Comparison of ENCODE assay signal across 10 cellular contexts in the genomic region with DNA sequence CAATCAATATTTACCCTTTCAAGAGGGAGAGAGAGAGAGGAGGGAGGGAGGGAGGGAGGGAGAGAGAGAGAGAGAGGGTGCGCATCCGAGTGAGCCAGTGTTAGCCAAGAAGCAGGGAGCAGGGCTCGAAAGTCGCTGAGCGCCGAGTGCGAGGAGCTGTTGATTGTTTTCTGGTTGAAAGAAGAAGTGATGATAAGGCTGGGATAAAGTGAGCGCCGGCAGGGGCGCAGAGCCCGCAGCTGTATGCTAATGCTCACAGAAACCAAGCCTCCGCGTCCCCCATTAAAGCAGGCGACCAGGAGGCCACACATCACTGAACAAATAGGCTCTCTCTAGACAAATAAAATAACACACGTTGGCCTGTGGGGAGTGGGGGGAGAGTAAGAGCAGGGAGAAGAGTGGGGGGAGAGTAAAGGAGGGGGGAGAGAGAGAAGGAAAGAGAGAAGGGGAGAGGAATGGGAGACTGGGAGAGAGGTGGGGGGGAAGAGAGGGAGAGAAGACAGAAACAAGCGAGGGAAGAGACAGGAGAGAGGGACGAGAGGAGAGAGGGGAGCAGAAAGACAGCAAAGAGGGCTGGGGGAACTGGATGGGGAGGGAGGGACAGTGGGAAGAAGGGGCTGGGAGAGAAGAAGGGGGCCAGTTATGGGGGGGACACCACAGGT. TPM values are rescaled to one million over a fixed set of nuclear protein-coding genes. Genes with fewer than 3 reads are reported as not detected.
DNase-seq lines count a peak whose midpoint lies in the region; ATAC-seq and TF ChIP-seq lines count a peak whose summit lies in the region.
"Had no signal": no experiment of that assay in that cellular context is flagged by ENCODE, and none has a peak within 500 bp of the region (broad histone marks: within the 10 kb centered on the region; RNA-seq: fewer than 3 reads in every experiment).

No MANE protein-coding gene starts in this region.

- H3K27ac ChIP-seq in ascending aorta = no peak overlapping the region
- H3K27ac ChIP-seq: 22Rv1, WERI-Rb-1 had no signal

- H3K27me3 Mint-ChIP-seq in WTC11 (ENCODE audit: low read depth) = peaks cover 83% of the 10 kb centered on the region

- peaks cover 31% of the 10 kb centered on the region for H3K4me1 Mint-ChIP-seq in WTC11

- peak; percentile 4 for ATAC-seq in WTC11
- no peak for ATAC-seq in GM18907 (IDR thresholded peaks at IDR 0.05; ENCODE audit: unreplicated experiment)

- intact Hi-C loops in ascending aorta (cut with DNase I) = loop anchor here (10.0 kb wide), 1 partner anchor 278 kb away; no protein-coding TSS in a partner anchor

- H2AFZ ChIP-seq in neuron (ENCODE audit: low read depth, low read length) = no peak overlapping the region

- no peaks in the 10 kb centered on the region for H3K9me3 ChIP-seq in neuron (ENCODE audit: low read length)
- no peaks in the 10 kb centered on the region for H3K9me3 ChIP-seq in ascending aorta

- H3K9me3 Mint-ChIP-seq in WTC11 = no peaks in the 10 kb centered on the region

- H3K4me3 ChIP-seq in neuron (ENCODE audit: low read length) = peak overlapping the region; percentile 13
- H3K4me3 ChIP-seq in ascending aorta = no peak overlapping the region

- TF ChIP-seq CTCF in WTC11 (IDR thresholded peaks at IDR 0.05) = no peak
- TF ChIP-seq CTCF in ascending aorta (IDR thresholded peaks at IDR 0.05) = no peak

- H3K27ac Mint-ChIP-seq in WTC11 = no peak overlapping the region; the same call in 1 of the 2 replicates

- H3K36me3 ChIP-seq in neuron (ENCODE audit: insufficient read depth, low read length) (no peaks in the 10 kb centered on the region), ascending aorta (no peaks in the 10 kb centered on the region)

- DNase-seq in DMS 273 (lab: John Stamatoyannopoulos, UW; ENCODE audit: unreplicated experiment) (peak; percentile 68), DMS 273 treated with DMSO at 0.1 percent for 48 hours (lab: John Stamatoyannopoulos, UW) (no peak), NCI-H1930 (lab: John Stamatoyannopoulos, UW) (peak; percentile 81 to 84), WTC11 (ENCODE audit: low spot score) (peak; percentile 65), SIG-M5 treated with dmso at 0.1 percent for 504 hours (lab: John Stamatoyannopoulos, UW; ENCODE audit: unreplicated experiment) (no peak), ascending aorta (ENCODE audit: low spot score in 2 of 2) (no peak)
- DNase-seq: WERI-Rb-1 had no signal

- POLR2A ChIA-PET in WTC11 (lab: Charles Lee) = interaction anchor here (0.6 kb wide), 1 partner anchor 27 kb away, joined by 3 read pairs; no protein-coding TSS in a partner anchor

- CTCF ChIA-PET in WTC11 (lab: Charles Lee) = interaction anchor here (0.6 to 1.2 kb wide), 5 partner anchors 9 to 231 kb away, joined by 3 to 11 read pairs (median 4); no protein-coding TSS in a partner anchor

- peaks cover 28% of the 10 kb centered on the region for H3K27me3 ChIP-seq in neuron (ENCODE audit: insufficient read depth, low read length)
- peaks cover 19% of the 10 kb centered on the region for H3K27me3 ChIP-seq in ascending aorta

- H3K36me3 Mint-ChIP-seq in WTC11 = no peaks in the 10 kb centered on the region

- H3K4me1 ChIP-seq in neuron (ENCODE audit: insufficient read depth, low read length) (peaks cover 56% of the 10 kb centered on the region), ascending aorta (peaks cover 2 to 9% of the 10 kb centered on the region in 2 donors)

- peak overlapping the region; percentile 76 for H3K4me3 Mint-ChIP-seq in WTC11

TF ChIP-seq in WTC11, 78 proteins besides CTCF, POLR2A, EP300 and RAD21:
- TF ChIP-seq TEAD1 (CRISPR knock-in tag; IDR thresholded peaks at IDR 0.05) = no peak
- no peak for TF ChIP-seq SP1 (CRISPR knock-in tag; conservative IDR thresholded peaks at IDR 0.05)

RNA-seq across cellular contexts. Expression of gene INSM1, which starts 5.0 kb away (rescaled TPM):
- total RNA-seq in WTC11 (2021) = 3.3 to 4.4 TPM (median 3.6 TPM) in 3 replicates
- total RNA-seq in ascending aorta = not detected

Comparison
In these comparisons a context has a peak if more than half of its experiments do, and no peak if none do; other contexts are left out.
1. DNase-seq: peak in DMS 273 (single experiment), NCI-H1930 (2 of 2) and WTC11 (single experiment); none in DMS 273 treated with DMSO at 0.1 percent for 48 hours (single experiment), SIG-M5 treated with dmso at 0.1 percent for 504 hours (single experiment) and ascending aorta (0 of 2).